21 cellular contexts compared by ENCODE assay signal in genomic region chr11:130110325-130111108, GRCh38. TPM values are rescaled to one million over a fixed set of nuclear protein-coding genes. Genes with fewer than 3 reads are reported as not detected.
DNase-seq lines count a peak whose midpoint lies in the region; ATAC-seq, FAIRE-seq and TF ChIP-seq lines count a peak whose summit lies in the region.
"Had no signal": no experiment of that assay in that cellular context is flagged by ENCODE, and none has a peak within 500 bp of the region (broad histone marks: within the 10 kb centered on the region; RNA-seq: fewer than 3 reads in every experiment).

No MANE protein-coding gene starts in this region.

- H2BK15ac ChIP-seq in mesenchymal stem cell (ENCODE audit: low read depth, poor library complexity, severe bottlenecking), result no peak overlapping the region

- H3K36me3 Mint-ChIP-seq in astrocyte (ENCODE audit: low read depth, unreplicated experiment) (peaks cover 33% of the 10 kb centered on the region), progenitor cell of endocrine pancreas (ENCODE audit: insufficient read depth) (peaks cover 30% of the 10 kb centered on the region), osteocyte (ENCODE audit: unreplicated experiment) (peaks cover 46% of the 10 kb centered on the region)

- TF ChIP-seq CTCF in astrocyte (IDR thresholded peaks at IDR 0.05; ENCODE audit: insufficient read depth, low read depth, low read length), result no peak
- TF ChIP-seq CTCF in progenitor cell of endocrine pancreas (IDR thresholded peaks at IDR 0.05; ENCODE audit: unreplicated experiment), result no peak
- TF ChIP-seq CTCF in osteocyte (IDR thresholded peaks at IDR 0.05), result no peak

- peak overlapping the region; percentile 18 for H2AK5ac ChIP-seq in mesenchymal stem cell (ENCODE audit: low read length, severe bottlenecking)

- no peak overlapping the region for H3K18ac ChIP-seq in mesenchymal stem cell (ENCODE audit: low read depth in 1 of 2, low read length in 2 of 2)

- no peak overlapping the region for H3K9ac ChIP-seq in astrocyte (ENCODE audit: low read length)
- no peak overlapping the region for H3K9ac ChIP-seq in mesenchymal stem cell (ENCODE audit: low read length)

- H4K91ac ChIP-seq in mesenchymal stem cell (ENCODE audit: low read length), result no peak overlapping the region

- ATAC-seq in HG03175 (IDR thresholded peaks at IDR 0.05; ENCODE audit: unreplicated experiment) (no peak), HG02642 (IDR thresholded peaks at IDR 0.05; ENCODE audit: poor library complexity, unreplicated experiment) (no peak)

- no peaks in the 10 kb centered on the region for H3K9me3 Mint-ChIP-seq in astrocyte (ENCODE audit: unreplicated experiment)
- H3K9me3 Mint-ChIP-seq in progenitor cell of endocrine pancreas (ENCODE audit: low read depth), result peaks cover 9% of the 10 kb centered on the region
- peaks cover 5% of the 10 kb centered on the region for H3K9me3 Mint-ChIP-seq in osteocyte (ENCODE audit: unreplicated experiment)
- H3K9me3 Mint-ChIP-seq: CD4-positive, alpha-beta T cell had no signal

- H2BK120ac ChIP-seq in mesenchymal stem cell (ENCODE audit: low read depth, low read length), result no peak overlapping the region

- H3K79me2 ChIP-seq in astrocyte (ENCODE audit: insufficient read depth, low read length), result peaks cover 11% of the 10 kb centered on the region

- peaks cover 79% of the 10 kb centered on the region for H4K20me1 ChIP-seq in astrocyte (ENCODE audit: insufficient read depth, low read length)

- H3K27ac ChIP-seq in astrocyte (ENCODE audit: low read depth, low read length) (no peak overlapping the region), mesenchymal stem cell (ENCODE audit: low read length, poor library complexity, severe bottlenecking) (no peak overlapping the region)
- H3K27ac ChIP-seq: Peyer's patch, SJCRH30 had no signal

- H3K14ac ChIP-seq in mesenchymal stem cell (ENCODE audit: low read length in 2 of 2), result no peak overlapping the region

- CTCF ChIA-PET in HEK293T (lab: Yijun Ruan, JAX), result no interaction called here

- H3K4me3 Mint-ChIP-seq in astrocyte (ENCODE audit: unreplicated experiment), result no peak overlapping the region
- H3K4me3 Mint-ChIP-seq in progenitor cell of endocrine pancreas (ENCODE audit: low read depth), result no peak overlapping the region
- no peak overlapping the region for H3K4me3 Mint-ChIP-seq in osteocyte (ENCODE audit: unreplicated experiment)
- H3K4me3 Mint-ChIP-seq: CD4-positive, alpha-beta T cell; HFFc6 had no signal

- H3K9me3 ChIP-seq in astrocyte (ENCODE audit: insufficient read depth, low read depth, low read length) (no peaks in the 10 kb centered on the region), mesenchymal stem cell (ENCODE audit: control insufficient read depth, low read length) (no peaks in the 10 kb centered on the region)
- H3K9me3 ChIP-seq: Caco-2, Peyer's patch, SJCRH30 had no signal

- no peak for FAIRE-seq in astrocyte (lab: Jason Lieb, UNC)
- FAIRE-seq: H54 had no signal

- H3K79me1 ChIP-seq in mesenchymal stem cell (replicated peaks; ENCODE audit: low read length, poor library complexity, severe bottlenecking), result peaks cover 32% of the 10 kb centered on the region

- H3K4me3 ChIP-seq in astrocyte (ENCODE audit: insufficient read depth, low read depth, low read length), result no peak overlapping the region
- no peak overlapping the region for H3K4me3 ChIP-seq in mesenchymal stem cell (ENCODE audit: insufficient read depth in 1 of 2, low read depth in 1 of 2, low read length in 2 of 2)
- H3K4me3 ChIP-seq: Peyer's patch, SJCRH30 had no signal

- H2AFZ ChIP-seq in astrocyte (ENCODE audit: low read depth, low read length), result no peak overlapping the region
- H2AFZ ChIP-seq in mesenchymal stem cell (ENCODE audit: low read depth, low read length), result no peak overlapping the region

- no peak overlapping the region for H2BK12ac ChIP-seq in mesenchymal stem cell (ENCODE audit: low read length in 2 of 2)

- no peak overlapping the region for H2BK5ac ChIP-seq in mesenchymal stem cell (ENCODE audit: low read depth, low read length, poor library complexity, severe bottlenecking)

- no peak overlapping the region for H3K4ac ChIP-seq in mesenchymal stem cell (ENCODE audit: low read depth in 1 of 2, low read length in 2 of 2)

- peak overlapping the region; percentile 87 for H3K27ac Mint-ChIP-seq in astrocyte (ENCODE audit: unreplicated experiment)
- peak overlapping the region; percentile 78 for H3K27ac Mint-ChIP-seq in progenitor cell of endocrine pancreas
- H3K27ac Mint-ChIP-seq in osteocyte (ENCODE audit: unreplicated experiment), result no peak overlapping the region
- H3K27ac Mint-ChIP-seq: CD4-positive, alpha-beta T cell; HFFc6 had no signal

- H3K4me1 Mint-ChIP-seq in astrocyte (ENCODE audit: low read depth, unreplicated experiment), result peaks cover 60% of the 10 kb centered on the region
- H3K4me1 Mint-ChIP-seq in progenitor cell of endocrine pancreas (ENCODE audit: low read depth), result peaks cover 29% of the 10 kb centered on the region
- peaks cover 7% of the 10 kb centered on the region for H3K4me1 Mint-ChIP-seq in osteocyte (ENCODE audit: unreplicated experiment)

- H3K36me3 ChIP-seq in astrocyte (ENCODE audit: insufficient read depth, low read length), result peaks cover 13% of the 10 kb centered on the region
- peaks cover 15 to 63% of the 10 kb centered on the region in 2 experiments for H3K36me3 ChIP-seq in mesenchymal stem cell (ENCODE audit: control insufficient read depth in 1 of 2, insufficient read depth in 2 of 2, low read depth in 1 of 2, low read length in 2 of 2)
- H3K36me3 ChIP-seq: SJCRH30 had no signal

- H3K4me1 ChIP-seq in astrocyte (ENCODE audit: insufficient read depth, low read length) (peaks cover 11% of the 10 kb centered on the region), mesenchymal stem cell (ENCODE audit: control insufficient read depth, insufficient read depth, low read depth, low read length) (peaks cover 7% of the 10 kb centered on the region)
- H3K4me1 ChIP-seq: Peyer's patch, SJCRH30 had no signal

- H3K27me3 ChIP-seq in astrocyte (ENCODE audit: insufficient read depth, low read length), result peaks cover 28% of the 10 kb centered on the region
- H3K27me3 ChIP-seq in mesenchymal stem cell (ENCODE audit: control insufficient read depth in 1 of 2, insufficient read depth in 1 of 2, low read length in 2 of 2), result peaks cover 0 to 5% of the 10 kb centered on the region in 2 experiments
- H3K27me3 ChIP-seq: Peyer's patch, SJCRH30 had no signal

- H4K8ac ChIP-seq in mesenchymal stem cell (ENCODE audit: low read length), result no peak overlapping the region

- WGBS in mesenchymal stem cell, result over 99% methylated on average over 7 of the region's 8 CpGs

- H3K4me2 ChIP-seq in astrocyte (ENCODE audit: low read length) (no peak overlapping the region), mesenchymal stem cell (ENCODE audit: low read length, poor library complexity, severe bottlenecking) (no peak overlapping the region)

- H3K27me3 Mint-ChIP-seq in astrocyte (ENCODE audit: low read depth, unreplicated experiment), result no peaks in the 10 kb centered on the region
- H3K27me3 Mint-ChIP-seq in progenitor cell of endocrine pancreas, result no peaks in the 10 kb centered on the region
- no peaks in the 10 kb centered on the region for H3K27me3 Mint-ChIP-seq in osteocyte (ENCODE audit: unreplicated experiment)
- H3K27me3 Mint-ChIP-seq: CD4-positive, alpha-beta T cell had no signal

- H3K23ac ChIP-seq in mesenchymal stem cell (ENCODE audit: low read length in 2 of 2), result no peak overlapping the region

- POLR2A ChIA-PET in HEK293T (lab: Yijun Ruan, JAX), result no interaction called here

- DNase-seq in HEK293T (ENCODE audit: extremely low spot score) (no peak), astrocyte (ENCODE audit: low read depth) (no peak), mesenchymal stem cell (no peak), progenitor cell of endocrine pancreas (ENCODE audit: low spot score, unreplicated experiment) (no peak), osteocyte (ENCODE audit: extremely low spot score, unreplicated experiment) (no peak)
- DNase-seq: Caco-2; CD4-positive, alpha-beta T cell; DMS 273 treated with DMSO at 0.1 percent for 48 hours; DMS79 treated with DMSO at 0.1 percent for 48 hours; HFFc6; KG1; NCI-H1694; NCI-H2227 treated with DMSO at 0.1 percent for 48 hours; NCI-H510A; NCI-H82; Peyer's patch; SJCRH30 had no signal

TF ChIP-seq in HEK293T, 16 proteins besides CTCF, POLR2A, EP300 and RAD21:
- TF ChIP-seq TARDBP (IDR thresholded peaks at IDR 0.05), result no peak
- TF ChIP-seq PKNOX1 (IDR thresholded peaks at IDR 0.05), result peak; percentile 75

RNA-seq across cellular contexts. Expression of gene APLP2, which starts 40.8 kb away (rescaled TPM):
- 804 and 849 TPM in 2 replicates for total RNA-seq in astrocyte
- polyA plus RNA-seq in mesenchymal stem cell (2013, experiment 1 of 2), result 120 TPM
- polyA plus RNA-seq in mesenchymal stem cell (2013, experiment 2 of 2), result 123 TPM
- total RNA-seq in progenitor cell of endocrine pancreas, result 374 and 375 TPM in 2 replicates
- 330 and 338 TPM in 2 replicates for total RNA-seq in osteocyte

RNA-seq across cellular contexts. Expression of gene ST14, which starts 49.1 kb away (rescaled TPM):
- total RNA-seq in astrocyte (1.4 and 4.2 TPM in 2 replicates), progenitor cell of endocrine pancreas (94.7 and 94.9 TPM in 2 replicates), osteocyte (not detected in 2 replicates)
- not detected for polyA plus RNA-seq in mesenchymal stem cell (2013, experiment 1 of 2)
- polyA plus RNA-seq in mesenchymal stem cell (2013, experiment 2 of 2), result not detected
- total RNA-seq: HFFc6 had no signal
- polyA plus RNA-seq: BJ had no signal

Comparison
In these comparisons a context has a peak if more than half of its experiments do, and no peak if none do; other contexts are left out.
1. RNA of gene ST14, which starts 49.1 kb away (total RNA-seq): 94.7 to 94.9 TPM in progenitor cell of endocrine pancreas; 1.4 to 4.2 TPM in astrocyte and not detected in osteocyte; every median in the first group is over 10 times any median in the second.